In the genomic region with DNA sequence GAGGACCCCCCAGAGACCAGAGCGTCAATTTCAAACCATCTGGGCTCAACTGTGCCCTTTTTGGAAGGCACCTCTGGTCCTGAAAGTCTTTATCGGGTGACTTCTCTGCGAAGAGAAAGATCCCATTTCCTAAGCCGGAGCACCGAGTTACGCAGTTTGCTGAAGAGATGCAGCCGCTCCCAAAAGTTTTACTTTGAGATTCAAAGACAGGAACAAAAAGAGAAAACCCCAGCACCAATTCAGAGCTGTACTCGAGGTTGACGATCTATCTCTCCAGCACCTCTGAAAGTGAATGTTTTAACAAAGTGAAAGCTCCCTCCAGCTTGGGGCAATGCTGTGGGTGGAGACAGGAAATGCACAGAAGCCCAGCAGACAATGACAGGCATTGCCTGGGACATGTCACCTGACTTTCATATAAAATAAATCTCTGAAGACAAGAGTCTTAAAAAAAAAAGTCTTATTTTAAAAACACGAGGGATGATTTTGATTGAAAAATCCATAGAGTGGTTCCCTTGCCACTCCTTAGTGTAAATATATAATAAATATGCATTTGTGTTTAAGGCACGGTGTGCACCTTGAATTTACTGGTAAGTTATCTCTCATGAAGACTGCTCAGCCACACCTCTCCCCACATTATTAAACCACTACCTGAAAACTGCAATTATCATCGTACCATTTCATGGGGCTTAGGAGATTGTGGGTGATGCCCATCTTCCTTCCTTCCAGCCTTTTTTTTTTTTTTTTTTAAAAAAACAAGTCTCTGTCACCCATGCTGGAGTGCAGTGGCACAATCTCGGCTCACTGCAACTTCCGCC, we compare ENCODE assay signal across 8 cellular contexts.
A peak's percentile ranks its signal among the peaks of the same experiment; 100 is the strongest.
DNase-seq lines count a peak whose midpoint lies in the region; ATAC-seq, FAIRE-seq and TF ChIP-seq lines count a peak whose summit lies in the region.

No MANE protein-coding gene starts in this region.

- TF ChIP-seq POLR2A in A549 (IDR thresholded peaks at IDR 0.05; ENCODE audit: low read length) (no peak), right lobe of liver (IDR thresholded peaks at IDR 0.05) (peak; percentile 50)

- CTCF ChIA-PET in A549 (lab: Yijun Ruan, JAX) = interaction anchor here (1.0 kb wide), 1 partner anchor 14 kb away, joined by 3 read pairs; no protein-coding TSS in a partner anchor

- TF ChIP-seq EP300 in A549 (IDR thresholded peaks at IDR 0.05) = no peak

- H3K36me3 ChIP-seq in colonic mucosa (no peaks in the 10 kb centered on the region), right lobe of liver (peaks cover 0 to 5% (median 0%) of the 10 kb centered on the region in 4 donors)

- H3K4me3 ChIP-seq in A549 (no peak overlapping the region), colonic mucosa (peak overlapping the region; percentile 21), right lobe of liver (peak overlapping the region; percentile 2 to 44 (median 38))

- intact Hi-C loops in colonic mucosa (cut with DNase I) = no loop called here
- intact Hi-C loops in right lobe of liver (cut with DNase I) = no loop called here

- POLR2A ChIA-PET in A549 (lab: Yijun Ruan, JAX) = interaction anchor here (0.8 kb wide), 1 partner anchor 8 kb away, joined by 3 read pairs; no protein-coding TSS in a partner anchor

- DNase-seq in A549 (ENCODE audit: low read depth in 1 of 2, low spot score in 1 of 2) (no peak), HK-2 (ENCODE audit: unreplicated experiment) (peak; percentile 10), colonic mucosa (peak; percentile 73), right lobe of liver (peak in 1 of 3 donors; percentile 57), SKM-1 treated with dmso at 0.1 percent for 144 hours (lab: John Stamatoyannopoulos, UW; ENCODE audit: unreplicated experiment) (no peak)
- peak; percentile 63 for DNase-seq in activated CD4-positive, CD25-positive, alpha-beta regulatory T cell treated with anti-CD3 and anti-CD28 coated beads, Interleukin-2, amount 50 U/mL, for 16 hours (ENCODE audit: low read depth, low spot score)
- peak; percentile 52 for DNase-seq in stimulated activated CD8-positive, alpha-beta memory T cell treated with anti-CD3 and anti-CD28 coated beads, Interleukin-12 subunit alpha, Interleukin-12 subunit beta, amount 100 ng/mL, for 1 hour (ENCODE audit: low read depth)

- peaks cover 26% of the 10 kb centered on the region for H3K4me1 ChIP-seq in A549
- peaks cover 4% of the 10 kb centered on the region for H3K4me1 ChIP-seq in colonic mucosa
- H3K4me1 ChIP-seq in right lobe of liver = peaks cover 0 to 4% (median 0%) of the 10 kb centered on the region in 4 donors

- H3K9me3 ChIP-seq in A549 (no peaks in the 10 kb centered on the region), colonic mucosa (no peaks in the 10 kb centered on the region), right lobe of liver (no peaks in the 10 kb centered on the region)

- peak overlapping the region; percentile 66 to 90 for H3K9ac ChIP-seq in colonic mucosa (ENCODE audit: low read depth in 2 of 2, low read length in 2 of 2)

- no peak for ATAC-seq in A549
- ATAC-seq in GM19324 (IDR thresholded peaks at IDR 0.05; ENCODE audit: low FRiP score, unreplicated experiment) = peak; percentile 62
- peak; percentile 69 to 83 (median 80) for ATAC-seq in right lobe of liver

- H3K27me3 ChIP-seq in colonic mucosa (no peaks in the 10 kb centered on the region), right lobe of liver (no peaks in the 10 kb centered on the region)

- TF ChIP-seq RAD21 in A549 (conservative IDR thresholded peaks at IDR 0.05 in 1 of 2, IDR thresholded peaks at IDR 0.05 in 1 of 2) = no peak

- FAIRE-seq in A549 (lab: Jason Lieb, UNC) = no peak

- TF ChIP-seq CTCF in A549 (IDR thresholded peaks at IDR 0.05) = no peak
- no peak for TF ChIP-seq CTCF in colonic mucosa (IDR thresholded peaks at IDR 0.05)
- TF ChIP-seq CTCF in right lobe of liver (IDR thresholded peaks at IDR 0.05) = no peak

- 75% methylated on average over 14 of the region's 14 CpGs for WGBS in A549 (ENCODE audit: missing lambda C conversion rate)
- 34% methylated on average over 14 of the region's 14 CpGs for WGBS in right lobe of liver (ENCODE audit: insufficient coverage, low coverage, low lambda C conversion rate, missing lambda C conversion rate)

- peak overlapping the region; percentile 45; the same call in 2 of the 3 replicates for H3K4me2 ChIP-seq in A549

- H3K27ac ChIP-seq in A549 (no peak overlapping the region), colonic mucosa (peak overlapping the region; percentile 75), right lobe of liver (peak overlapping the region; percentile 80 to 90 (median 84))

TF ChIP-seq in A549, 52 proteins besides CTCF, POLR2A, EP300 and RAD21:
- TF ChIP-seq PHF8 (IDR thresholded peaks at IDR 0.05; ENCODE audit: borderline replicate concordance, low read depth) (no peak), BHLHE40 (IDR thresholded peaks at IDR 0.05; ENCODE audit: low read depth, low read length) (no peak), NR3C1 (IDR thresholded peaks at IDR 0.05) (no peak), FOXS1 (CRISPR knock-in tag; IDR thresholded peaks at IDR 0.05) (no peak), JUN (IDR thresholded peaks at IDR 0.05) (no peak), TFCP2L1 (CRISPR knock-in tag; IDR thresholded peaks at IDR 0.05) (no peak), KDM5A (IDR thresholded peaks at IDR 0.05) (no peak), EHMT2 (IDR thresholded peaks at IDR 0.05; ENCODE audit: low read depth) (no peak)
TF ChIP-seq in A549: peak in this region for 0.

Comparison
In these comparisons a context has a peak if more than half of its experiments do, and no peak if none do; other contexts are left out.
1. ATAC-seq: peak in GM19324 (single experiment) and right lobe of liver (4 of 4); none in A549 (0 of 2).
2. DNase-seq: peak in HK-2 (single experiment), activated CD4-positive, CD25-positive, alpha-beta regulatory T cell treated with anti-CD3 and anti-CD28 coated beads, Interleukin-2, amount 50 U/mL, for 16 hours (single experiment), colonic mucosa (single experiment) and stimulated activated CD8-positive, alpha-beta memory T cell treated with anti-CD3 and anti-CD28 coated beads, Interleukin-12 subunit alpha, Interleukin-12 subunit beta, amount 100 ng/mL, for 1 hour (single experiment); none in A549 (0 of 2) and SKM-1 treated with dmso at 0.1 percent for 144 hours (single experiment).
3. H3K27ac ChIP-seq: peak in colonic mucosa (single experiment) and right lobe of liver (3 of 3); none in A549 (0 of 2).